In genomic region chrX:2917767-2918166, GRCh38 we compare ENCODE assay signal across 24 cellular contexts. TPM values are rescaled to one million over a fixed set of nuclear protein-coding genes. Genes with fewer than 3 reads are reported as not detected.
DNase-seq lines count a peak whose midpoint lies in the region; ATAC-seq, FAIRE-seq and TF ChIP-seq lines count a peak whose summit lies in the region.
"Had no signal": no experiment of that assay in that cellular context is flagged by ENCODE, and none has a peak within 500 bp of the region (broad histone marks: within the 10 kb centered on the region; RNA-seq: fewer than 3 reads in every experiment).

No MANE protein-coding gene starts in this region.

- H3K9me3 ChIP-seq in K562 (replicated peaks; ENCODE audit: control insufficient read depth, insufficient read depth, low read depth, low read length): no peaks in the 10 kb centered on the region

- in situ Hi-C loops in K562 (cut with MboI) (no loop called here), GM13976 (cut with MboI; ENCODE audit: low sequenced_read_pairs, unreplicated experiment) (no loop called here)

- no peak for TF ChIP-seq EP300 in K562 (IDR thresholded peaks at IDR 0.05; ENCODE audit: low read length)

- TF ChIP-seq CTCF in K562 (IDR thresholded peaks at IDR 0.05 in 2 of 3, conservative IDR thresholded peaks at IDR 0.05 in 1 of 3; ENCODE audit: insufficient read depth in 2 of 3, low read depth in 1 of 3, low read length in 3 of 3) (no peak), progenitor cell of endocrine pancreas (IDR thresholded peaks at IDR 0.05; ENCODE audit: unreplicated experiment) (no peak), GM13976 (IDR thresholded peaks at IDR 0.05; ENCODE audit: borderline replicate concordance, control extremely low read depth, extremely low read depth, insufficient read depth, missing control alignments) (no peak)

- H3K4me1 Mint-ChIP-seq in progenitor cell of endocrine pancreas (ENCODE audit: low read depth): peaks cover 13% of the 10 kb centered on the region
- H3K4me1 Mint-ChIP-seq: B cell; CD8-positive, alpha-beta memory T cell had no signal

- peak overlapping the region; percentile 45 for H3K27ac Mint-ChIP-seq in progenitor cell of endocrine pancreas
- H3K27ac Mint-ChIP-seq: B cell; CD4-positive, alpha-beta T cell; CD8-positive, alpha-beta memory T cell had no signal

- DNase-seq in NCI-H748 (lab: John Stamatoyannopoulos, UW; ENCODE audit: unreplicated experiment) (peak; percentile 38), NCI-H748 treated with DMSO at 0.1 percent for 48 hours (lab: John Stamatoyannopoulos, UW) (no peak), K562 (ENCODE audit: extremely low read depth in 1 of 4, low spot score in 3 of 4) (peak; percentile 15 to 81 (median 28)), progenitor cell of endocrine pancreas (ENCODE audit: low spot score, unreplicated experiment) (no peak), CD1c-positive myeloid dendritic cell (ENCODE audit: extremely low spot score) (no peak), GM13976 (ENCODE audit: low spot score) (no peak)
- DNase-seq in activated naive CD4-positive, alpha-beta T cell (lab: John Stamatoyannopoulos, UW): no peak
- DNase-seq: Calu3; CD4-positive, alpha-beta T cell; CD8-positive, alpha-beta memory T cell; COR-L47; DMS53; DMS79 treated with DMSO at 0.1 percent for 48 hours; GF-D8; GM23248; H7; HCEC 1CT had no signal

- no peaks in the 10 kb centered on the region for H3K9me1 ChIP-seq in K562 (ENCODE audit: control insufficient read depth, insufficient read depth, low read length)

- CTCF ChIA-PET in K562 (lab: Yijun Ruan, JAX; ENCODE audit: low intra/inter-chr PET ratio): no interaction called here

- H3K27me3 Mint-ChIP-seq in progenitor cell of endocrine pancreas: no peaks in the 10 kb centered on the region
- H3K27me3 Mint-ChIP-seq: B cell; CD4-positive, alpha-beta T cell had no signal

- H3K4me2 ChIP-seq in K562 (ENCODE audit: insufficient read depth, low read length): peak overlapping the region; percentile 48; the same call in 1 of the 2 replicates
- H3K4me2 ChIP-seq: BLaER1 had no signal

- no peak for TF ChIP-seq POLR2A in K562 (conservative IDR thresholded peaks at IDR 0.05)

- POLR2A ChIA-PET in K562 (lab: Yijun Ruan, JAX): no interaction called here

- peaks cover 7 to 13% of the 10 kb centered on the region in 2 experiments; a peak in 4 of 5 replicates for H3K4me1 ChIP-seq in K562 (replicated peaks in 1 of 2; ENCODE audit: control insufficient read depth in 2 of 2, insufficient read depth in 2 of 2, low read length in 2 of 2)
- H3K4me1 ChIP-seq: BLaER1 had no signal

- H3K36me3 Mint-ChIP-seq in progenitor cell of endocrine pancreas (ENCODE audit: insufficient read depth): peaks cover 68% of the 10 kb centered on the region

- no peaks in the 10 kb centered on the region for H3K79me2 ChIP-seq in K562 (ENCODE audit: control insufficient read depth, insufficient read depth, low read length)

- no peak overlapping the region for H3K4me3 ChIP-seq in K562
- H3K4me3 ChIP-seq: BLaER1, GM23248 had no signal

- H4K20me1 ChIP-seq in K562 (replicated peaks; ENCODE audit: control insufficient read depth, insufficient read depth, low read length): no peaks in the 10 kb centered on the region
- H4K20me1 ChIP-seq: BLaER1 had no signal

- no TSS peak for BruUV-seq in K562 (replicated peaks; lab: Mats Ljungman, UMichigan)

- no peaks in the 10 kb centered on the region for H3K36me3 ChIP-seq in K562 (ENCODE audit: control insufficient read depth, insufficient read depth, low read length)

- H2AFZ ChIP-seq in K562 (ENCODE audit: low read depth, low read length): peak overlapping the region; percentile 64; the same call in 1 of the 2 replicates
- H2AFZ ChIP-seq: GM23248 had no signal

- WGBS in K562 (ENCODE audit: insufficient coverage, low coverage, missing lambda C conversion rate): 1% methylated on average over 11 of the region's 23 CpGs

- no peak for TF ChIP-seq RAD21 in K562 (CRISPR knock-in tag; conservative IDR thresholded peaks at IDR 0.05 in 1 of 2, IDR thresholded peaks at IDR 0.05 in 1 of 2)

- intact Hi-C loops in K562 (cut with micrococcal nuclease): no loop called here

- ATAC-seq in K562: peak; percentile 86

- H3K9me3 Mint-ChIP-seq in progenitor cell of endocrine pancreas (ENCODE audit: low read depth): peaks cover 6% of the 10 kb centered on the region
- H3K9me3 Mint-ChIP-seq: CD4-positive, alpha-beta T cell had no signal

- no peak overlapping the region; a peak in 1 of 4 replicates for H3K9ac ChIP-seq in K562 (ENCODE audit: insufficient read depth in 1 of 2, low read depth in 2 of 2, low read length in 2 of 2)
- H3K9ac ChIP-seq: BLaER1, GM23248 had no signal

- H3K27ac ChIP-seq in K562 (ENCODE audit: extremely low read depth, low read depth, low read length): no peak overlapping the region
- H3K27ac ChIP-seq: 22Rv1, BLaER1, C4-2B, GM23248 had no signal

- no peak for FAIRE-seq in K562 (lab: Jason Lieb, UNC)
- FAIRE-seq: A204.1, H1 had no signal

- H3K27me3 ChIP-seq in K562 (ENCODE audit: control insufficient read depth in 2 of 2, insufficient read depth in 2 of 2, low read length in 2 of 2): no peaks in the 10 kb centered on the region
- H3K27me3 ChIP-seq: BLaER1 had no signal

- H3K4me3 Mint-ChIP-seq in progenitor cell of endocrine pancreas (ENCODE audit: low read depth): no peak overlapping the region
- H3K4me3 Mint-ChIP-seq: B cell; CD4-positive, alpha-beta T cell had no signal

TF ChIP-seq in K562, 482 proteins besides CTCF, POLR2A, EP300 and RAD21 (continues in another document):
- TF ChIP-seq CEBPG (CRISPR knock-in tag; IDR thresholded peaks at IDR 0.05) (no peak), CEBPG (tag; conservative IDR thresholded peaks at IDR 0.05 in 1 of 2, IDR thresholded peaks at IDR 0.05 in 1 of 2) (no peak), ATF1 (CRISPR knock-in tag; IDR thresholded peaks at IDR 0.05) (no peak), ATF1 (tag; IDR thresholded peaks at IDR 0.05) (peak; percentile 84), ZNF75A (CRISPR knock-in tag; IDR thresholded peaks at IDR 0.05) (no peak), ZNF707 (CRISPR knock-in tag; conservative IDR thresholded peaks at IDR 0.05) (no peak), ATF3 (IDR thresholded peaks at IDR 0.05) (peak; percentile 72), ATF3 (CRISPR knock-in tag; conservative IDR thresholded peaks at IDR 0.05) (no peak), RBM22 (IDR thresholded peaks at IDR 0.05; ENCODE audit: low read depth, low read length, poor library complexity, severe bottlenecking) (no peak), ARID1B (IDR thresholded peaks at IDR 0.05) (0 out of 2 replicates have a peak, but pooled peaks have one; percentile 9), ESRRA (IDR thresholded peaks at IDR 0.05; ENCODE audit: borderline replicate concordance, low read depth) (peak; percentile 61; the same call in 1 of the 2 replicates), GATA2 (CRISPR knock-in tag; IDR thresholded peaks at IDR 0.05) (no peak), ZEB2 (IDR thresholded peaks at IDR 0.05) (no peak), EHMT2 (IDR thresholded peaks at IDR 0.05) (no peak), CREB1 (IDR thresholded peaks at IDR 0.05) (0 out of 2 replicates have a peak, but pooled peaks have one; percentile 11), CREB1 (CRISPR knock-in tag; IDR thresholded peaks at IDR 0.05) (no peak), L3MBTL2 (IDR thresholded peaks at IDR 0.05) (peak; percentile 55), ZNF561 (CRISPR knock-in tag; conservative IDR thresholded peaks at IDR 0.05) (no peak), ZNF212 (CRISPR knock-in tag; IDR thresholded peaks at IDR 0.05) (no peak), CGGBP1 (CRISPR knock-in tag; IDR thresholded peaks at IDR 0.05) (no peak), RFX1 (IDR thresholded peaks at IDR 0.05) (no peak)

RNA-seq across cellular contexts. Expression of gene ARSD, which starts 11.4 kb away (rescaled TPM):
- total RNA-seq in K562 (2011; cell fraction: chromatin; rRNA removed; ENCODE audit: low replicate concordance): 0.28 TPM in 1 of 2 replicates, not detected in the other
- total RNA-seq in K562 (2011; cell fraction: nucleolus; rRNA removed): not detected in 2 replicates
- 0.07 and 0.31 TPM in 2 replicates for total RNA-seq in K562 (2011; cell fraction: nucleoplasm; rRNA removed)
- total RNA-seq in K562 (2014; rRNA removed) (0.04 and 0.05 TPM in 2 replicates), K562 (2014; rRNA removed; fragmentation: Illumina TruSeq; extraction: Trizol) (0.07 and 0.29 TPM in 2 replicates), K562 (2015; rRNA removed; fragmentation: Illumina TruSeq; extraction: Trizol) (0.11 TPM in 2 replicates), K562 (2021) (0.13 and 0.16 TPM in 2 replicates), progenitor cell of endocrine pancreas (76.8 and 82.1 TPM in 2 replicates)
- polyA plus RNA-seq in K562 (2011; rRNA removed) (0.06 and 0.11 TPM in 2 replicates), K562 (2014; fragmentation: Illumina TruSeq; extraction: Trizol) (0.06 and 0.15 TPM in 2 replicates), K562 (2014; fragmentation: Nextera tagmentation; extraction: Ambion mirVana) (under 1 TPM; 0.22 to 0.23 TPM), K562 (2014; rRNA removed) (1.3 TPM in 1 of 2 replicates, not detected in the other)
- 0.04 and 0.25 TPM in 2 replicates for polyA plus RNA-seq in K562 (2011; cell fraction: cytosol; rRNA removed)
- polyA plus RNA-seq in K562 (2011; cell fraction: nucleus; rRNA removed): 0.16 and 0.20 TPM in 2 replicates
- 0.21 and 0.89 TPM in 2 replicates for polyA plus RNA-seq in K562 (2012)
- 0.03 and 0.04 TPM in 2 replicates for polyA minus RNA-seq in K562 (2011; rRNA and poly(A)+ RNA removed)
- not detected in 2 replicates for polyA minus RNA-seq in K562 (2011; cell fraction: cytosol; rRNA and poly(A)+ RNA removed)
- 0.13 TPM in 1 of 2 replicates, not detected in the other for polyA minus RNA-seq in K562 (2011; cell fraction: nucleus; rRNA and poly(A)+ RNA removed)
- total RNA-seq: G401 had no signal

Comparison
In these comparisons a context has a peak if more than half of its experiments do, and no peak if none do; other contexts are left out.
1. DNase-seq: peak in NCI-H748 (single experiment) and K562 (4 of 4); none in NCI-H748 treated with DMSO at 0.1 percent for 48 hours (single experiment), progenitor cell of endocrine pancreas (single experiment), CD1c-positive myeloid dendritic cell (single experiment), GM13976 (single experiment) and activated naive CD4-positive, alpha-beta T cell (0 of 4).
2. RNA of gene ARSD, which starts 11.4 kb away (total RNA-seq): 76.8 to 82.1 TPM in progenitor cell of endocrine pancreas; 0.04 to 0.31 TPM in K562; every median in the first group is over 10 times any median in the second.